Comparison of ENCODE assay signal across 28 cellular contexts in genomic region chrX:30666094-30666493, GRCh38.
"Had no signal": no experiment of that assay in that cellular context is flagged by ENCODE, and none has a peak within 500 bp of the region (broad histone marks: within the 10 kb centered on the region; RNA-seq: fewer than 3 reads in every experiment).

No MANE protein-coding gene starts in this region.

- ATAC-seq: stimulated activated effector memory CD8-positive, alpha-beta T cell treated with anti-CD3 and anti-CD28 coated beads, Interleukin-12 subunit alpha, Interleukin-12 subunit beta, amount 100 ng/mL, for 72 hours; stimulated activated memory B cell treated with anti-CD40 and anti-IgM and Interleukin-4, amounts not matched to agents 10 μg/mL and 1 μg/mL and 100 μg/mL, for 72 hours; stimulated activated naive B cell treated with anti-CD40 and anti-IgM and Interleukin-4, amounts not matched to agents 10 μg/mL and 1 μg/mL and 100 μg/mL, for 72 hours; stimulated activated naive CD8-positive, alpha-beta T cell treated with anti-CD3 and anti-CD28 coated beads, Interleukin-15, amount 100 ng/mL, for 72 hours; stimulated activated naive CD8-positive, alpha-beta T cell treated with anti-CD3 and anti-CD28 coated beads, Interleukin-15, Interleukin-2, amounts not matched to agents 100 U/mL and 50 U/mL, for 24 hours; upper lobe of right lung had no signal

- H3K4me3 Mint-ChIP-seq: stimulated activated effector memory CD8-positive, alpha-beta T cell treated with anti-CD3 and anti-CD28 coated beads, Interleukin-12 subunit alpha, Interleukin-12 subunit beta, amount 100 ng/mL, for 72 hours; stimulated activated memory B cell treated with anti-CD40 and anti-IgM and Interleukin-4, amounts not matched to agents 10 μg/mL and 1 μg/mL and 100 μg/mL, for 72 hours; stimulated activated naive B cell treated with anti-CD40 and anti-IgM and Interleukin-4, amounts not matched to agents 10 μg/mL and 1 μg/mL and 100 μg/mL, for 72 hours; stimulated activated naive CD8-positive, alpha-beta T cell treated with anti-CD3 and anti-CD28 coated beads, Interleukin-15, amount 100 ng/mL, for 72 hours; stimulated activated naive CD8-positive, alpha-beta T cell treated with anti-CD3 and anti-CD28 coated beads, Interleukin-15, Interleukin-2, amounts not matched to agents 100 ng/mL and 50 ng/mL, for 24 hours; type B pancreatic cell had no signal

- DNase-seq: stimulated activated CD4-positive, alpha-beta T cell treated with anti-CD3 and anti-CD28 coated beads, Interleukin-2, amount 100 ng/mL, for 48 hours; stimulated activated CD4-positive, alpha-beta T cell treated with anti-CD3 and anti-CD28 coated beads, Interleukin-4, amount 100 ng/mL, for 1 hour; stimulated activated CD4-positive, alpha-beta T cell treated with anti-CD3 and anti-CD28 coated beads, Interleukin-4, amount 100 ng/mL, for 24 hours; stimulated activated CD4-positive, alpha-beta T cell treated with anti-CD3 and anti-CD28 coated beads, Interleukin-4, amount 100 ng/mL, for 4 hours; stimulated activated CD8-positive, alpha-beta memory T cell treated with anti-CD3 and anti-CD28 coated beads, Interleukin-4, amount 100 ng/mL, for 48 hours; stimulated activated naive B cell treated with anti-CD40 and anti-IgM and Interleukin-4, amounts not matched to agents 10 μg/mL and 1 μg/mL and 100 μg/mL, for 72 hours; stimulated activated naive CD4-positive, alpha-beta T cell; stimulated activated naive CD4-positive, alpha-beta T cell treated with Interleukin-2 at 50 U/mL for 16 hours; stimulated activated naive CD8-positive, alpha-beta T cell treated with anti-CD3 and anti-CD28 coated beads, Interleukin-15, amount 100 ng/mL, for 72 hours; stimulated activated naive CD8-positive, alpha-beta T cell treated with anti-CD3 and anti-CD28 coated beads, Interleukin-15, Interleukin-2, amounts not matched to agents 100 U/mL and 50 U/mL, for 24 hours; stomach; substantia nigra; testis; thyroid gland; tibial artery; transverse colon; trophoblast cell; upper lobe of left lung; upper lobe of right lung; uterus had no signal

- H3K9me3 Mint-ChIP-seq: stimulated activated effector memory CD8-positive, alpha-beta T cell treated with anti-CD3 and anti-CD28 coated beads, Interleukin-12 subunit alpha, Interleukin-12 subunit beta, amount 100 ng/mL, for 72 hours; stimulated activated memory B cell treated with anti-CD40 and anti-IgM and Interleukin-4, amounts not matched to agents 10 μg/mL and 1 μg/mL and 100 μg/mL, for 72 hours; stimulated activated naive B cell treated with anti-CD40 and anti-IgM and Interleukin-4, amounts not matched to agents 10 μg/mL and 1 μg/mL and 100 μg/mL, for 72 hours; stimulated activated naive CD8-positive, alpha-beta T cell treated with anti-CD3 and anti-CD28 coated beads, Interleukin-15, amount 100 ng/mL, for 72 hours; stimulated activated naive CD8-positive, alpha-beta T cell treated with anti-CD3 and anti-CD28 coated beads, Interleukin-15, Interleukin-2, amounts not matched to agents 100 ng/mL and 50 ng/mL, for 24 hours had no signal

- H3K27me3 Mint-ChIP-seq: stimulated activated memory B cell treated with anti-CD40 and anti-IgM and Interleukin-4, amounts not matched to agents 10 μg/mL and 1 μg/mL and 100 μg/mL, for 72 hours; stimulated activated naive B cell treated with anti-CD40 and anti-IgM and Interleukin-4, amounts not matched to agents 10 μg/mL and 1 μg/mL and 100 μg/mL, for 72 hours; stimulated activated naive CD8-positive, alpha-beta T cell treated with anti-CD3 and anti-CD28 coated beads, Interleukin-15, amount 100 ng/mL, for 72 hours; stimulated activated naive CD8-positive, alpha-beta T cell treated with anti-CD3 and anti-CD28 coated beads, Interleukin-15, Interleukin-2, amounts not matched to agents 100 ng/mL and 50 ng/mL, for 24 hours; type B pancreatic cell had no signal

- H3K36me3 ChIP-seq: suprapubic skin, thoracic aorta, thyroid gland, tibial artery, transverse colon, upper lobe of left lung, upper lobe of right lung, uterus had no signal

- H3K27ac Mint-ChIP-seq: stimulated activated effector memory CD8-positive, alpha-beta T cell treated with anti-CD3 and anti-CD28 coated beads, Interleukin-12 subunit alpha, Interleukin-12 subunit beta, amount 100 ng/mL, for 72 hours; stimulated activated memory B cell treated with anti-CD40 and anti-IgM and Interleukin-4, amounts not matched to agents 10 μg/mL and 1 μg/mL and 100 μg/mL, for 72 hours; stimulated activated naive B cell treated with anti-CD40 and anti-IgM and Interleukin-4, amounts not matched to agents 10 μg/mL and 1 μg/mL and 100 μg/mL, for 72 hours; stimulated activated naive CD8-positive, alpha-beta T cell treated with anti-CD3 and anti-CD28 coated beads, Interleukin-15, Interleukin-2, amounts not matched to agents 100 ng/mL and 50 ng/mL, for 24 hours; type B pancreatic cell had no signal

- H3K4me1 ChIP-seq: stomach, suprapubic skin, testis, thyroid gland, tibial artery, tibial nerve, transverse colon, upper lobe of left lung, upper lobe of right lung, uterus, vagina had no signal

- H3K27ac ChIP-seq: stomach, suprapubic skin, testis, thoracic aorta, thyroid gland, tibial artery, tibial nerve, transverse colon, upper lobe of left lung, upper lobe of right lung, uterus, vagina had no signal

- H3K4me3 ChIP-seq: stomach, suprapubic skin, testis, thoracic aorta, thyroid gland, tibial artery, tibial nerve, transverse colon, upper lobe of left lung, upper lobe of right lung, uterus, vagina had no signal

- H3K9me3 ChIP-seq: stomach, suprapubic skin, testis, thoracic aorta, thyroid gland, tibial artery, tibial nerve, transverse colon, upper lobe of left lung, upper lobe of right lung, uterus, vagina had no signal

- H3K27me3 ChIP-seq: stomach, suprapubic skin, testis, thyroid gland, tibial artery, tibial nerve, transverse colon, upper lobe of left lung, upper lobe of right lung, uterus, vagina had no signal
